1 cellular context compared by ENCODE assay signal in genomic region chr12:116450406-116450910, GRCh38.
TF ChIP-seq lines count a peak whose summit lies in the region.

No MANE protein-coding gene starts in this region.

TF ChIP-seq in A549, 52 proteins besides CTCF, POLR2A, EP300 and RAD21 (continued from another document):
- TF ChIP-seq, protein P1, sequence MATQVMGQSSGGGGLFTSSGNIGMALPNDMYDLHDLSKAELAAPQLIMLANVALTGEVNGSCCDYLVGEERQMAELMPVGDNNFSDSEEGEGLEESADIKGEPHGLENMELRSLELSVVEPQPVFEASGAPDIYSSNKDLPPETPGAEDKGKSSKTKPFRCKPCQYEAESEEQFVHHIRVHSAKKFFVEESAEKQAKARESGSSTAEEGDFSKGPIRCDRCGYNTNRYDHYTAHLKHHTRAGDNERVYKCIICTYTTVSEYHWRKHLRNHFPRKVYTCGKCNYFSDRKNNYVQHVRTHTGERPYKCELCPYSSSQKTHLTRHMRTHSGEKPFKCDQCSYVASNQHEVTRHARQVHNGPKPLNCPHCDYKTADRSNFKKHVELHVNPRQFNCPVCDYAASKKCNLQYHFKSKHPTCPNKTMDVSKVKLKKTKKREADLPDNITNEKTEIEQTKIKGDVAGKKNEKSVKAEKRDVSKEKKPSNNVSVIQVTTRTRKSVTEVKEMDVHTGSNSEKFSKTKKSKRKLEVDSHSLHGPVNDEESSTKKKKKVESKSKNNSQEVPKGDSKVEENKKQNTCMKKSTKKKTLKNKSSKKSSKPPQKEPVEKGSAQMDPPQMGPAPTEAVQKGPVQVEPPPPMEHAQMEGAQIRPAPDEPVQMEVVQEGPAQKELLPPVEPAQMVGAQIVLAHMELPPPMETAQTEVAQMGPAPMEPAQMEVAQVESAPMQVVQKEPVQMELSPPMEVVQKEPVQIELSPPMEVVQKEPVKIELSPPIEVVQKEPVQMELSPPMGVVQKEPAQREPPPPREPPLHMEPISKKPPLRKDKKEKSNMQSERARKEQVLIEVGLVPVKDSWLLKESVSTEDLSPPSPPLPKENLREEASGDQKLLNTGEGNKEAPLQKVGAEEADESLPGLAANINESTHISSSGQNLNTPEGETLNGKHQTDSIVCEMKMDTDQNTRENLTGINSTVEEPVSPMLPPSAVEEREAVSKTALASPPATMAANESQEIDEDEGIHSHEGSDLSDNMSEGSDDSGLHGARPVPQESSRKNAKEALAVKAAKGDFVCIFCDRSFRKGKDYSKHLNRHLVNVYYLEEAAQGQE (IDR thresholded peaks at IDR 0.05), result no peak
